8 cellular contexts compared by ENCODE assay signal in the genomic region with DNA sequence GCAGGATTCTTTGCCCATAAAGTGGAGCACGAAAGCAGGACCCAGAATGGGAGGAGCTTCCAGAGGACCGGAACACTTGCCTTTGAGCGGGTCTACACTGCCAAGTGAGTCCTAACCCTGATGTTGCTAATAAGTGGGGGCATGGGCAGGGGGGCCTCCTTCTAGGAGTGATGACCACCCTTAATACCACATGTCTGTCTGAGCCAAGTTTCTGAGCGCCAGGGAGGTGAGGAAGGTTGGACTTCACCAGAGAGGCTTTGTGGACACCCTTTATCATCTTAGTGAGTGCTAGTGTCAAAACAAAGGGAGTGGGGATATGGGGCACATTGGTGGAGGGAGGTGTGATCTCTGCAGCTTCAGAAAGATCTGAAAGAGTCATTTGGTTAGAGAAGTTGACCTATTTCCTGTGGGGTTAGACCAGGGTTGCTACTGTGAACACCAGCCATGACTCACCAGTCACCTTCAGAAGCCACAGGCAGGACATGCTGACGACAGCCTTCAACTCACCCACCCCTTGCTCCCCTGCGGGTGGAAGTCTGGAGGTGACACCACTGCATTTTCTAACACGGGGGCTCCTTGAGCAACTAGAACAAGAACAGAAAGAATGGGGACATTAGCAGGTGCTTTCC. TPM values are rescaled to one million over a fixed set of nuclear protein-coding genes. Genes with fewer than 3 reads are reported as not detected.
DNase-seq lines count a peak whose midpoint lies in the region; TF ChIP-seq lines count a peak whose summit lies in the region.

No MANE protein-coding gene starts in this region.

- no peak for TF ChIP-seq CTCF in Loucy (conservative IDR thresholded peaks at IDR 0.05; ENCODE audit: low read length)
- TF ChIP-seq CTCF in fibroblast of lung (conservative IDR thresholded peaks at IDR 0.05 in 1 of 2, IDR thresholded peaks at IDR 0.05 in 1 of 2; ENCODE audit: low read depth in 1 of 2, low read length in 2 of 2) = no peak

- no peak overlapping the region for H2AFZ ChIP-seq in GM23248
- H2AFZ ChIP-seq in Loucy (ENCODE audit: low read length) = no peak overlapping the region
- H2AFZ ChIP-seq in fibroblast of lung (ENCODE audit: low read length) = no peak overlapping the region

- in situ Hi-C loops in GM23248 (cut with MboI) = no loop called here

- no peak overlapping the region for H4K8ac ChIP-seq in mesendoderm (ENCODE audit: low read depth, low read length)

- H3K79me1 ChIP-seq in mesendoderm (ENCODE audit: low read length) = no peaks in the 10 kb centered on the region

- no peak overlapping the region for H4K5ac ChIP-seq in mesendoderm (ENCODE audit: low read length)

- H3K18ac ChIP-seq in mesendoderm (ENCODE audit: low read length) = no peak overlapping the region

- H3K27ac ChIP-seq in GM23248 (peak overlapping the region; percentile 71), fibroblast of lung (ENCODE audit: insufficient read depth, low read length) (peak overlapping the region; percentile 11), mesendoderm (ENCODE audit: low read depth, low read length) (no peak overlapping the region)

- H3K4me1 ChIP-seq in GM23248 (ENCODE audit: insufficient read depth) = peaks cover 40% of the 10 kb centered on the region
- H3K4me1 ChIP-seq in Loucy (ENCODE audit: insufficient read depth, low read length, poor library complexity, severe bottlenecking) = peaks cover 71% of the 10 kb centered on the region
- H3K4me1 ChIP-seq in fibroblast of lung (ENCODE audit: control insufficient read depth, extremely low read depth, insufficient read depth, low read length) = peaks cover 22% of the 10 kb centered on the region
- H3K4me1 ChIP-seq in mesendoderm (ENCODE audit: control insufficient read depth, low read depth, low read length) = no peaks in the 10 kb centered on the region

- H4K20me1 ChIP-seq in GM23248 (ENCODE audit: insufficient read depth) = no peaks in the 10 kb centered on the region
- H4K20me1 ChIP-seq in Loucy (ENCODE audit: insufficient read depth, low read length, poor library complexity, severe bottlenecking) = no peaks in the 10 kb centered on the region
- no peaks in the 10 kb centered on the region for H4K20me1 ChIP-seq in fibroblast of lung (ENCODE audit: control insufficient read depth, extremely low read depth, insufficient read depth, low read length)

- no peak overlapping the region for H2AK5ac ChIP-seq in mesendoderm (ENCODE audit: low read length)

- H3F3A ChIP-seq in GM23248 (ENCODE audit: insufficient read depth) (peaks cover 33% of the 10 kb centered on the region), Loucy (ENCODE audit: low read depth) (peaks cover 14% of the 10 kb centered on the region)

- H3K4ac ChIP-seq in mesendoderm (ENCODE audit: low read depth, low read length) = no peak overlapping the region

- H3K27me3 ChIP-seq in GM23248 (replicated peaks; ENCODE audit: insufficient read depth) (no peaks in the 10 kb centered on the region), Loucy (ENCODE audit: insufficient read depth, low read length, poor library complexity, severe bottlenecking) (no peaks in the 10 kb centered on the region), fibroblast of lung (ENCODE audit: control insufficient read depth, insufficient read depth, low read length) (peaks cover 4% of the 10 kb centered on the region), mesendoderm (ENCODE audit: insufficient read depth, low read length, poor library complexity) (no peaks in the 10 kb centered on the region)

- WGBS in GM23248 (ENCODE audit: low coverage in 1 of 2, low lambda C conversion rate in 2 of 2, missing lambda C conversion rate in 2 of 2), 2 experiments = 25 to 28% methylated on average over 7 of the region's 7 CpGs
- no CpG with 5 or more reads among the region's 7 CpGs for WGBS in mesendoderm (ENCODE audit: extremely low coverage, insufficient coverage, low lambda C conversion rate)

- H3K9me2 ChIP-seq in GM23248 (ENCODE audit: insufficient read depth) = no peaks in the 10 kb centered on the region
- no peaks in the 10 kb centered on the region for H3K9me2 ChIP-seq in Loucy (replicated peaks; ENCODE audit: low read depth, low read length)

- H3K9me3 ChIP-seq in GM23248 (ENCODE audit: low read depth) = no peaks in the 10 kb centered on the region
- no peaks in the 10 kb centered on the region for H3K9me3 ChIP-seq in Loucy (ENCODE audit: insufficient read depth, low read depth, low read length)
- no peaks in the 10 kb centered on the region for H3K9me3 ChIP-seq in fibroblast of lung (ENCODE audit: control insufficient read depth, insufficient read depth, low read depth, low read length)

- no peak overlapping the region for H2BK15ac ChIP-seq in mesendoderm (replicated peaks; ENCODE audit: low read depth)

- H3K9ac ChIP-seq in GM23248 (no peak overlapping the region), Loucy (ENCODE audit: low read depth, low read length, poor library complexity, severe bottlenecking) (peak overlapping the region; percentile 61), fibroblast of lung (ENCODE audit: insufficient read depth, low read length) (no peak overlapping the region), mesendoderm (ENCODE audit: low read length) (no peak overlapping the region)

- no peak overlapping the region for H2BK5ac ChIP-seq in mesendoderm (ENCODE audit: low read length)

- DNase-seq in GM03348 (ENCODE audit: low spot score) (peak; percentile 20), GM23248 (peak; percentile 48), fibroblast of lung (ENCODE audit: low read depth in 2 of 2) (peak; percentile 60 to 74), mesendoderm (no peak), C1 segment of cervical spinal cord (lab: John Stamatoyannopoulos, UW) (no peak)
- DNase-seq in activated CD8-positive, alpha-beta memory T cell treated with anti-CD3 and anti-CD28 coated beads for 24 hours = peak; percentile 86
- peak; percentile 47 to 71 (median 54) for DNase-seq in stimulated activated CD4-positive, alpha-beta T cell treated with anti-CD3 and anti-CD28 coated beads, Interleukin-1b, Interleukin-23, amount 100 ng/mL, for 24 hours (ENCODE audit: low read depth in 4 of 4, low spot score in 1 of 4)

- H2BK120ac ChIP-seq in mesendoderm (ENCODE audit: low read depth, low read length) = no peak overlapping the region

- peak overlapping the region; percentile 47 for H3K4me2 ChIP-seq in GM23248 (ENCODE audit: unreplicated experiment)
- peak overlapping the region; percentile 89 for H3K4me2 ChIP-seq in Loucy (ENCODE audit: low read depth, low read length, poor library complexity, severe bottlenecking)
- peak overlapping the region; percentile 13 for H3K4me2 ChIP-seq in fibroblast of lung (ENCODE audit: extremely low read depth, insufficient read depth, low read length)
- H3K4me2 ChIP-seq in mesendoderm (ENCODE audit: low read length) = no peak overlapping the region

- no peaks in the 10 kb centered on the region for H3K79me2 ChIP-seq in GM23248 (ENCODE audit: insufficient read depth)
- H3K79me2 ChIP-seq in Loucy (ENCODE audit: insufficient read depth, low read length) = peaks cover 73% of the 10 kb centered on the region
- no peaks in the 10 kb centered on the region for H3K79me2 ChIP-seq in fibroblast of lung (ENCODE audit: control insufficient read depth, insufficient read depth, low read length)
- no peaks in the 10 kb centered on the region for H3K79me2 ChIP-seq in mesendoderm (ENCODE audit: control insufficient read depth, insufficient read depth, low read length)

- H3K36me3 ChIP-seq in GM23248 (ENCODE audit: low read depth) (no peaks in the 10 kb centered on the region), Loucy (ENCODE audit: insufficient read depth, low read length) (peaks cover 6% of the 10 kb centered on the region; the same call in 1 of the 2 replicates), fibroblast of lung (ENCODE audit: control insufficient read depth, insufficient read depth, low read length) (no peaks in the 10 kb centered on the region), mesendoderm (ENCODE audit: control insufficient read depth, insufficient read depth, low read length) (no peaks in the 10 kb centered on the region)

- H3K4me3 ChIP-seq in GM23248 (peak overlapping the region; percentile 45), Loucy (ENCODE audit: low read length, poor library complexity, severe bottlenecking) (peak overlapping the region; percentile 66), fibroblast of lung (replicated peaks in 1 of 4; ENCODE audit: control extremely low read depth in 1 of 4, insufficient read depth in 1 of 4, low read depth in 3 of 4, low read length in 4 of 4) (no peak overlapping the region), mesendoderm (ENCODE audit: low read length) (no peak overlapping the region)

- no peak overlapping the region for H3K56ac ChIP-seq in mesendoderm (ENCODE audit: low read length)

- no peak overlapping the region for H3K23ac ChIP-seq in mesendoderm (ENCODE audit: low read length)

RNA-seq across cellular contexts. Expression of gene ALOX5AP, which starts 8.8 kb away (rescaled TPM):
- not detected in 2 replicates for total RNA-seq in GM23248 (2014; rRNA removed; shearing (Covaris generic))
- polyA plus RNA-seq in GM23248 (2016; fragmentation: Nextera tagmentation; extraction: Ambion mirVana) = 0.49 and 0.58 TPM in 2 replicates
- 0.17 TPM in 1 of 2 replicates, not detected in the other for total RNA-seq in fibroblast of lung
- polyA plus RNA-seq in fibroblast of lung = 0.25 and 0.36 TPM in 2 replicates
- 0.25 TPM in 1 of 2 replicates, not detected in the other for polyA plus RNA-seq in fibroblast of lung (2012)
- not detected in 2 replicates for polyA minus RNA-seq in fibroblast of lung (ENCODE audit: low replicate concordance)
- not detected for polyA plus RNA-seq in mesendoderm (2013, experiment 1 of 2)
- not detected for polyA plus RNA-seq in mesendoderm (2013, experiment 2 of 2)

Comparison
In these comparisons a context has a peak if more than half of its experiments do, and no peak if none do; other contexts are left out.
1. DNase-seq: peak in GM03348 (single experiment), GM23248 (single experiment), activated CD8-positive, alpha-beta memory T cell treated with anti-CD3 and anti-CD28 coated beads for 24 hours (single experiment), fibroblast of lung (2 of 2) and stimulated activated CD4-positive, alpha-beta T cell treated with anti-CD3 and anti-CD28 coated beads, Interleukin-1b, Interleukin-23, amount 100 ng/mL, for 24 hours (4 of 4); none in mesendoderm (single experiment) and C1 segment of cervical spinal cord (0 of 14).
2. H3K4me3 ChIP-seq: peak in GM23248 (single experiment) and Loucy (single experiment); none in fibroblast of lung (0 of 4) and mesendoderm (single experiment).